ENCODE assay signal across 1 cellular context in the genomic region with DNA sequence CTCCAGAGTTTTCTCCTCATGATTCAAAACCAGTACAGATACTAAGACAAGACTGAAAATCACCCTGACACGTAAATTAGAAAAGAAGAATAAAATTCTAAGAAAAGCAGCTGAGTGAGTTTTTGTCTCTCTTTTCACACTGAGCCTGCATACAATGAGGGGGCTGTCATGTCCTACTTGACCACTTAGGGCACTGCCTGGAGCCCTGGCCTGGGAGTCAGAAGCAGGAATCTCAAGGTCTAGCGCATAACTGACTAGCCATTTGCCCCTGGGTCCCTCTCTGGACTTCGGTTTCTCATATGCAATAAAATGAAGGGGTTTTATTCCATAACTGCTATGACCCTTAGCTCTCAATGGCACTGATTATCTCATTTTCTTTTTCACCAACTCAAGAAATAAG.
TF ChIP-seq lines count a peak whose summit lies in the region.

No MANE protein-coding gene starts in this region.

TF ChIP-seq in HepG2, 621 proteins besides CTCF, POLR2A, EP300 and RAD21 (continued from another document):
- TF ChIP-seq ZBTB46 (CRISPR knock-in tag; IDR thresholded peaks at IDR 0.05; ENCODE audit: borderline replicate concordance): no peak
- TF ChIP-seq ZNF740 (CRISPR knock-in tag; IDR thresholded peaks at IDR 0.05): no peak
- no peak for TF ChIP-seq FOSL2 (CRISPR knock-in tag; IDR thresholded peaks at IDR 0.05)
- no peak for TF ChIP-seq PITX1 (CRISPR knock-in tag; IDR thresholded peaks at IDR 0.05)
- TF ChIP-seq ASH2L (IDR thresholded peaks at IDR 0.05; ENCODE audit: insufficient read length, low read depth, low read length): no peak
- no peak for TF ChIP-seq ZNF256 (CRISPR knock-in tag; conservative IDR thresholded peaks at IDR 0.05)
- no peak for TF ChIP-seq SMAD1 (CRISPR knock-in tag; IDR thresholded peaks at IDR 0.05; ENCODE audit: borderline replicate concordance, low read depth)
- no peak for TF ChIP-seq GPN1 (CRISPR knock-in tag; IDR thresholded peaks at IDR 0.05; ENCODE audit: borderline replicate concordance)
- no peak for TF ChIP-seq ZNF737 (CRISPR knock-in tag; IDR thresholded peaks at IDR 0.05; ENCODE audit: borderline replicate concordance)
- no peak for TF ChIP-seq NR1H2 (CRISPR knock-in tag; IDR thresholded peaks at IDR 0.05; ENCODE audit: borderline replicate concordance, low read depth)
